28 cellular contexts compared by ENCODE assay signal in the genomic region with DNA sequence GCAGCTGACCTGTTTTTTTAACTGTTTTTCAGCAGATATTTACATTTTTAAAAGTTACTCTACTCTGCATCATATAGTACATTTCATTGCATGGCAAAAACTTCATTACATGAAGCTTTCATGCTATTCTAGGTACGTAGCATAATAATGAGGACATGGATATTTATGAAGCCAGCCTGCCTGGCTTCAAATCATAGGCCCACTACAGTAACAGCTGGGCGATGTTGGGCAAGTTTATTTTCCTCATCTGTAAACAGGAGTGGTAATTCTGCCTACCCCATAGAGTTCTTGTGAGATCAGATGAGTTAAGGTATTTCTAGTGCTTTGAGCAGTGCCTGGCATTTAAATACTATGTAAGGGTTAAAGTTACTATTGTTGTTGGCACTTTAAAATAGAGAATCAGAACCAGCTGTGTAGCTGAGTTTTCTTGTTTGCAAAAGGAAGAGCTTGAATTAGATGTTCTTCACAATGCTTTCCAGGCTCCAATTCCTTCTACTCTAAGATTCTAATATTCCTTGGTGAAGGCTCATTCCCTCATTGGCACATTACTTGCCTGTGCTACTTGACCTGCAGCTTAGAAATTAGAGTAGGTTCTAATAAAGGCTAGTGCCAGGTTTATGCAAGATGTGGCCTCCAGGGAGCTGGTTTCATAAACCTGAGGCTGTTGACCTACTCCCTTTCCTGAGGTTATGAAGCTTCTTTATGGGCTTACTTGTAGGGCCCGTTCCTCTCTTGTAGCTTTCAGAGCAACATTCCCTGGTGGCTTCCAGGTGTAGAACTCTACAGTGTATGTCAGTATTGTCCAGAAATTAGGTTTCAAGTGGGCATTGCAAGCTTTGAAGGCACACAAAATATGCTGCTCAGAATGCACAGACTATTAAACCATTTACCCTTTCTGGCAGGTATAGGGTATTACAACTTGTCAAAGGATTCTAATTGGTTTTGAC. TPM values are rescaled to one million over a fixed set of nuclear protein-coding genes. Genes with fewer than 3 reads are reported as not detected.
A peak's percentile ranks its signal among the peaks of the same experiment; 100 is the strongest.
DNase-seq lines count a peak whose midpoint lies in the region; ATAC-seq and TF ChIP-seq lines count a peak whose summit lies in the region.
"Had no signal": no experiment of that assay in that cellular context is flagged by ENCODE, and none has a peak within 500 bp of the region (broad histone marks: within the 10 kb centered on the region; RNA-seq: fewer than 3 reads in every experiment).

No MANE protein-coding gene starts in this region.

- peaks cover 54% of the 10 kb centered on the region for H3K4me1 Mint-ChIP-seq in stimulated activated naive CD8-positive, alpha-beta T cell treated with anti-CD3 and anti-CD28 coated beads, Interleukin-15, Interleukin-2, amounts not matched to agents 100 ng/mL and 50 ng/mL, for 24 hours (ENCODE audit: low read depth)
- peaks cover 63% of the 10 kb centered on the region for H3K4me1 Mint-ChIP-seq in stimulated activated naive CD8-positive, alpha-beta T cell treated with anti-CD3 and anti-CD28 coated beads, Interleukin-15, amount 100 ng/mL, for 72 hours
- peaks cover 35% of the 10 kb centered on the region for H3K4me1 Mint-ChIP-seq in activated naive CD8-positive, alpha-beta T cell treated with anti-CD3 and anti-CD28 coated beads, Interleukin-2, amount 10 ng/mL, durations not matched to agents 7 days and 5 days

- no peaks in the 10 kb centered on the region for H3K27me3 Mint-ChIP-seq in stimulated activated naive CD8-positive, alpha-beta T cell treated with anti-CD3 and anti-CD28 coated beads, Interleukin-15, Interleukin-2, amounts not matched to agents 100 ng/mL and 50 ng/mL, for 24 hours
- no peaks in the 10 kb centered on the region for H3K27me3 Mint-ChIP-seq in stimulated activated naive CD8-positive, alpha-beta T cell treated with anti-CD3 and anti-CD28 coated beads, Interleukin-15, amount 100 ng/mL, for 72 hours
- no peaks in the 10 kb centered on the region for H3K27me3 Mint-ChIP-seq in activated naive CD8-positive, alpha-beta T cell treated with anti-CD3 and anti-CD28 coated beads, Interleukin-2, amount 10 ng/mL, durations not matched to agents 7 days and 5 days

- peaks cover 19 to 40% (median 28%) of the 10 kb centered on the region in 5 donors for H3K36me3 ChIP-seq in subcutaneous abdominal adipose tissue (ENCODE audit: control insufficient read depth in 5 of 5, insufficient read depth in 5 of 5, low read length in 5 of 5)

- no peak for ATAC-seq in stimulated activated naive CD8-positive, alpha-beta T cell treated with anti-CD3 and anti-CD28 coated beads, Interleukin-15, amount 100 ng/mL, for 72 hours
- no peak for ATAC-seq in activated naive CD8-positive, alpha-beta T cell treated with anti-CD3 and anti-CD28 coated beads, Interleukin-2, amount 10 ng/mL, durations not matched to agents 7 days and 5 days (ENCODE audit: low read depth)
- ATAC-seq: heart left ventricle, Panc1 had no signal

- no peaks in the 10 kb centered on the region for H3K9me3 Mint-ChIP-seq in stimulated activated naive CD8-positive, alpha-beta T cell treated with anti-CD3 and anti-CD28 coated beads, Interleukin-15, Interleukin-2, amounts not matched to agents 100 ng/mL and 50 ng/mL, for 24 hours
- no peaks in the 10 kb centered on the region for H3K9me3 Mint-ChIP-seq in stimulated activated naive CD8-positive, alpha-beta T cell treated with anti-CD3 and anti-CD28 coated beads, Interleukin-15, amount 100 ng/mL, for 72 hours
- H3K9me3 Mint-ChIP-seq in activated naive CD8-positive, alpha-beta T cell treated with anti-CD3 and anti-CD28 coated beads, Interleukin-2, amount 10 ng/mL, durations not matched to agents 7 days and 5 days = no peaks in the 10 kb centered on the region

- H3K27me3 ChIP-seq in subcutaneous abdominal adipose tissue (ENCODE audit: control insufficient read depth in 5 of 5, insufficient read depth in 4 of 5, low read length in 5 of 5) = no peaks in the 10 kb centered on the region
- H3K27me3 ChIP-seq: heart left ventricle, spleen, tibial artery had no signal

- peak overlapping the region in 2 of 5 donors; percentile 23 to 34 for H3K9ac ChIP-seq in subcutaneous abdominal adipose tissue (ENCODE audit: low read length in 5 of 5)

- no peak for TF ChIP-seq CTCF in fibroblast of the aortic adventitia (IDR thresholded peaks at IDR 0.05; ENCODE audit: insufficient read depth, low read length)

- POLR2A ChIA-PET in activated naive CD8-positive, alpha-beta T cell treated with anti-CD3 and anti-CD28 coated beads, Interleukin-2, amount 10 ng/mL, durations not matched to agents 7 days and 5 days (lab: Charles Lee) = interaction anchor here (0.8 to 1.4 kb wide), 2 partner anchors 10 to 12 kb away, joined by 3 to 4 read pairs; no protein-coding TSS in a partner anchor

- peak overlapping the region; percentile 41 for H3K27ac Mint-ChIP-seq in stimulated activated naive CD8-positive, alpha-beta T cell treated with anti-CD3 and anti-CD28 coated beads, Interleukin-15, Interleukin-2, amounts not matched to agents 100 ng/mL and 50 ng/mL, for 24 hours
- no peak overlapping the region for H3K27ac Mint-ChIP-seq in stimulated activated naive CD8-positive, alpha-beta T cell treated with anti-CD3 and anti-CD28 coated beads, Interleukin-15, amount 100 ng/mL, for 72 hours
- peak overlapping the region; percentile 19 for H3K27ac Mint-ChIP-seq in activated naive CD8-positive, alpha-beta T cell treated with anti-CD3 and anti-CD28 coated beads, Interleukin-2, amount 10 ng/mL, durations not matched to agents 7 days and 5 days

- H3K9me3 ChIP-seq in subcutaneous abdominal adipose tissue (ENCODE audit: control insufficient read depth in 5 of 5, low read length in 5 of 5) = no peaks in the 10 kb centered on the region
- H3K9me3 ChIP-seq: heart left ventricle, spleen, tibial artery had no signal

- DNase-seq in stimulated activated naive CD8-positive, alpha-beta T cell treated with anti-CD3 and anti-CD28 coated beads, Interleukin-15, amount 100 ng/mL, for 72 hours = no peak
- DNase-seq in activated naive CD8-positive, alpha-beta T cell treated with anti-CD3 and anti-CD28 coated beads, Interleukin-2, amount 10 ng/mL, durations not matched to agents 7 days and 5 days = no peak
- DNase-seq in fibroblast of the aortic adventitia (ENCODE audit: low read depth) (peak; percentile 27), DMS153 treated with DMSO at 0.1 percent for 48 hours (lab: John Stamatoyannopoulos, UW; ENCODE audit: unreplicated experiment) (no peak), putamen (ENCODE audit: low spot score) (no peak), HuH-7.5 (ENCODE audit: low spot score) (no peak)
- DNase-seq: activated CD4-positive, alpha-beta T cell treated with anti-CD3 and anti-CD28 coated beads, Interleukin-2, amount 50 U/mL, for 4 hours; activated CD4-positive, CD25-positive, alpha-beta regulatory T cell; activated CD8-positive, alpha-beta memory T cell treated with anti-CD3 and anti-CD28 coated beads, Interleukin-2, amount 50 U/mL, for 48 hours; amygdala; heart left ventricle; mesendoderm; MM.1S; NCI-H1436 treated with DMSO at 0.1 percent for 48 hours; NCI-H2107; NCI-H510A; occipital lobe; retina; SIG-M5; spleen; stimulated activated CD4-positive, alpha-beta T cell treated with anti-CD3 and anti-CD28 coated beads, Interleukin-2, amount 100 ng/mL, for 48 hours; stimulated activated naive CD4-positive, alpha-beta T cell; tibial artery had no signal

- peaks cover 92% of the 10 kb centered on the region for H3K36me3 Mint-ChIP-seq in stimulated activated naive CD8-positive, alpha-beta T cell treated with anti-CD3 and anti-CD28 coated beads, Interleukin-15, Interleukin-2, amounts not matched to agents 100 ng/mL and 50 ng/mL, for 24 hours (ENCODE audit: low read depth)
- H3K36me3 Mint-ChIP-seq in activated naive CD8-positive, alpha-beta T cell treated with anti-CD3 and anti-CD28 coated beads, Interleukin-2, amount 10 ng/mL, durations not matched to agents 7 days and 5 days = peaks cover 31% of the 10 kb centered on the region

- peak overlapping the region; percentile 29 for H3K27ac ChIP-seq in subcutaneous abdominal adipose tissue (ENCODE audit: low read depth, low read length)
- H3K27ac ChIP-seq: C4-2B, heart left ventricle, spleen, tibial artery had no signal

- H3K4me3 ChIP-seq in fibroblast of the aortic adventitia (ENCODE audit: low read depth, low read length) = no peak overlapping the region
- H3K4me3 ChIP-seq in subcutaneous abdominal adipose tissue (ENCODE audit: low read depth in 1 of 5, low read length in 5 of 5) = peak overlapping the region in 1 of 5 donors; percentile 13
- H3K4me3 ChIP-seq: heart left ventricle, spleen, tibial artery had no signal

- H3K4me3 Mint-ChIP-seq in stimulated activated naive CD8-positive, alpha-beta T cell treated with anti-CD3 and anti-CD28 coated beads, Interleukin-15, Interleukin-2, amounts not matched to agents 100 ng/mL and 50 ng/mL, for 24 hours = no peak overlapping the region
- no peak overlapping the region for H3K4me3 Mint-ChIP-seq in stimulated activated naive CD8-positive, alpha-beta T cell treated with anti-CD3 and anti-CD28 coated beads, Interleukin-15, amount 100 ng/mL, for 72 hours
- no peak overlapping the region for H3K4me3 Mint-ChIP-seq in activated naive CD8-positive, alpha-beta T cell treated with anti-CD3 and anti-CD28 coated beads, Interleukin-2, amount 10 ng/mL, durations not matched to agents 7 days and 5 days

- peaks cover 2 to 29% (median 25%) of the 10 kb centered on the region in 5 donors for H3K4me1 ChIP-seq in subcutaneous abdominal adipose tissue (ENCODE audit: control insufficient read depth in 5 of 5, insufficient read depth in 5 of 5, low read length in 5 of 5)

RNA-seq across cellular contexts. Expression of a gene that starts 14.5 kb away (rescaled TPM):
- 100 to 1,000 TPM; 295 to 296 TPM for total RNA-seq in activated naive CD8-positive, alpha-beta T cell treated with anti-CD3 and anti-CD28 coated beads, Interleukin-2, amount 10 ng/mL, durations not matched to agents 7 days and 5 days
- 17.0 and 149 TPM in 2 replicates for total RNA-seq in fibroblast of the aortic adventitia (ENCODE audit: low replicate concordance)

RNA-seq across cellular contexts. Expression of a gene that starts 58.9 kb away (rescaled TPM):
- 10 to 100 TPM; 30.0 to 31.1 TPM for total RNA-seq in activated naive CD8-positive, alpha-beta T cell treated with anti-CD3 and anti-CD28 coated beads, Interleukin-2, amount 10 ng/mL, durations not matched to agents 7 days and 5 days
- 46.6 and 62.5 TPM in 2 replicates for total RNA-seq in fibroblast of the aortic adventitia (ENCODE audit: low replicate concordance)

RNA-seq across cellular contexts. Expression of a gene that starts 59.6 kb away (rescaled TPM):
- 1 to 10 TPM in 1 of 2 experiments, under 1 TPM in 1; 0.47 to 1.1 TPM for total RNA-seq in activated naive CD8-positive, alpha-beta T cell treated with anti-CD3 and anti-CD28 coated beads, Interleukin-2, amount 10 ng/mL, durations not matched to agents 7 days and 5 days
- not detected in 2 replicates for total RNA-seq in fibroblast of the aortic adventitia (ENCODE audit: low replicate concordance)
- total RNA-seq: bronchial epithelial cell had no signal

Comparison
In these comparisons a context has a peak if more than half of its experiments do, and no peak if none do; other contexts are left out.
1. H3K27ac Mint-ChIP-seq: peak in stimulated activated naive CD8-positive, alpha-beta T cell treated with anti-CD3 and anti-CD28 coated beads, Interleukin-15, Interleukin-2, amounts not matched to agents 100 ng/mL and 50 ng/mL, for 24 hours (single experiment) and activated naive CD8-positive, alpha-beta T cell treated with anti-CD3 and anti-CD28 coated beads, Interleukin-2, amount 10 ng/mL, durations not matched to agents 7 days and 5 days (single experiment); none in stimulated activated naive CD8-positive, alpha-beta T cell treated with anti-CD3 and anti-CD28 coated beads, Interleukin-15, amount 100 ng/mL, for 72 hours (0 of 2).